In genomic region chr1:202349263-202349928, GRCh38 we compare ENCODE assay signal across 8 cellular contexts. TPM values are rescaled to one million over a fixed set of nuclear protein-coding genes. Genes with fewer than 3 reads are reported as not detected.
DNase-seq lines count a peak whose midpoint lies in the region; ATAC-seq, FAIRE-seq and TF ChIP-seq lines count a peak whose summit lies in the region.

No MANE protein-coding gene starts in this region.

- CTCF ChIA-PET in H1 (lab: Charles Lee; ENCODE audit: partially characterized antibody) = interaction anchor here (0.6 to 2.1 kb wide), 10 partner anchors 14 to 953 kb away, joined by 3 to 6 read pairs (median 4); no protein-coding TSS in a partner anchor

- H3K79me1 ChIP-seq in H1 (ENCODE audit: low read depth, low read length) = no peaks in the 10 kb centered on the region; the same call in 1 of the 2 replicates

- no peaks in the 10 kb centered on the region for H4K20me1 ChIP-seq in H1 (replicated peaks in 1 of 2; ENCODE audit: control insufficient read depth in 1 of 2, insufficient read depth in 2 of 2, low read length in 2 of 2)

- no peak overlapping the region for H4K91ac ChIP-seq in H1 (replicated peaks; ENCODE audit: insufficient read length, low read length)

- H3K23ac ChIP-seq in H1 (ENCODE audit: insufficient read length) = no peak overlapping the region

- FAIRE-seq in H1 (lab: Jason Lieb, UNC) = no peak

- TF ChIP-seq RAD21 in H1 (IDR thresholded peaks at IDR 0.05 in 1 of 2, conservative IDR thresholded peaks at IDR 0.05 in 1 of 2; ENCODE audit: low read depth in 2 of 2, low read length in 2 of 2) = no peak

- H3K27ac ChIP-seq in H1 (ENCODE audit: low read depth, low read length) (peak overlapping the region; percentile 46; the same call in 1 of the 2 replicates), urinary bladder (ENCODE audit: low read depth) (no peak overlapping the region)

- no peaks in the 10 kb centered on the region for H3K36me3 Mint-ChIP-seq in mesothelial cell of epicardium

- H3K4ac ChIP-seq in H1 (replicated peaks; ENCODE audit: insufficient read length, low read depth, low read length) = no peak overlapping the region

- TF ChIP-seq CTCF in H1 (IDR thresholded peaks at IDR 0.05; ENCODE audit: control extremely low read depth in 1 of 3, insufficient read depth in 1 of 3, low read depth in 1 of 3, low read length in 3 of 3) (no peak), mesothelial cell of epicardium (IDR thresholded peaks at IDR 0.05; ENCODE audit: unreplicated experiment) (no peak)

- WGBS in H1 (ENCODE audit: extremely low coverage in 1 of 2, insufficient coverage in 1 of 2, insufficient read length in 1 of 2, insufficient replicate concordance in 2 of 2, low coverage in 1 of 2, low lambda C conversion rate in 2 of 2, missing lambda C conversion rate in 1 of 2), 2 experiments = 22% methylated on average over 10 of the region's 10 CpGs; no CpG with 5 or more reads in 1 of the 2 experiments
- 8% methylated on average over 10 of the region's 10 CpGs for WGBS in urinary bladder

- H3K4me1 ChIP-seq in ES-I3 (ENCODE audit: insufficient read depth, low read length) (no peaks in the 10 kb centered on the region), H1 (replicated peaks in 1 of 4; ENCODE audit: control insufficient read depth in 3 of 4, insufficient read depth in 4 of 4, low read length in 3 of 4) (peaks cover 0 to 5% (median 0%) of the 10 kb centered on the region in 4 experiments; a peak in 1 of 7 replicates), urinary bladder (ENCODE audit: insufficient read depth) (peaks cover 1% of the 10 kb centered on the region)

- no peaks in the 10 kb centered on the region for H3K9me3 Mint-ChIP-seq in mesothelial cell of epicardium

- peak overlapping the region; percentile 5; the same call in 1 of the 2 replicates for H2AK5ac ChIP-seq in H1 (ENCODE audit: low read depth, low read length)

- TF ChIP-seq POLR2A in H1 (IDR thresholded peaks at IDR 0.05; ENCODE audit: control extremely low read depth in 1 of 2, low read depth in 2 of 2, low read length in 2 of 2) = 0 out of 3 replicates have a peak, but pooled peaks of 1 of the 2 experiments have one; percentile 5

- H3K9me3 ChIP-seq in ES-I3 (ENCODE audit: control insufficient read depth, insufficient read depth, low read length) (no peaks in the 10 kb centered on the region), H1 (ENCODE audit: insufficient read depth in 2 of 2, low read depth in 1 of 2, low read length in 1 of 2) (no peaks in the 10 kb centered on the region)

- H2BK12ac ChIP-seq in H1 (ENCODE audit: low read depth, low read length) = 0 out of 2 replicates have a peak overlapping the region, but pooled peaks have one; percentile 75

- no peaks in the 10 kb centered on the region for H3K27me3 ChIP-seq in H1 (replicated peaks in 1 of 4; ENCODE audit: control insufficient read depth in 3 of 4, extremely low read depth in 1 of 4, insufficient read depth in 3 of 4, low read length in 3 of 4)

- no peak overlapping the region for H4K5ac ChIP-seq in H1 (ENCODE audit: insufficient read length, low read depth, low read length)

- no peak overlapping the region for H2BK15ac ChIP-seq in H1 (ENCODE audit: low read length)

- 0 out of 2 replicates have a peak overlapping the region, but pooled peaks have one; percentile 52 for H2AFZ ChIP-seq in H1 (ENCODE audit: low read length)

- H3K9ac ChIP-seq in ES-I3 (ENCODE audit: low read depth, low read length) = peak overlapping the region; percentile 79
- peak overlapping the region; percentile 25 to 80 (median 75); a peak in 5 of 7 replicates for H3K9ac ChIP-seq in H1 (replicated peaks in 1 of 4; ENCODE audit: extremely low read depth in 1 of 4, low read depth in 3 of 4, low read length in 3 of 4)

- peak overlapping the region; percentile 76 to 94 (median 88) for H3K4me3 ChIP-seq in H1 (ENCODE audit: extremely low read depth in 1 of 4, insufficient read depth in 2 of 4, low read depth in 3 of 4, low read length in 4 of 4)
- peak overlapping the region; percentile 61 for H3K4me3 ChIP-seq in urinary bladder (ENCODE audit: low read depth, low read length)

- H3K79me2 ChIP-seq in H1 (ENCODE audit: control insufficient read depth in 1 of 2, insufficient read depth in 2 of 2, low read length in 2 of 2) = peaks cover 0 to 28% of the 10 kb centered on the region in 2 experiments; a peak in 3 of 4 replicates

- ATAC-seq in HG03342 (IDR thresholded peaks at IDR 0.05; ENCODE audit: unreplicated experiment) = peak; percentile 13
- ATAC-seq in HG03565 (IDR thresholded peaks at IDR 0.05; ENCODE audit: unreplicated experiment) = no peak
- no peak for ATAC-seq in GM18520 (IDR thresholded peaks at IDR 0.05; ENCODE audit: unreplicated experiment)

- no peak overlapping the region; the same call in 1 of the 2 replicates for H2BK5ac ChIP-seq in H1 (ENCODE audit: low read depth, low read length)

- H3K36me3 ChIP-seq in ES-I3 (ENCODE audit: insufficient read depth, low read length) = no peaks in the 10 kb centered on the region
- no peaks in the 10 kb centered on the region for H3K36me3 ChIP-seq in H1 (ENCODE audit: control insufficient read depth in 2 of 4, insufficient read depth in 4 of 4, low read length in 3 of 4)
- H3K36me3 ChIP-seq in urinary bladder (ENCODE audit: insufficient read depth) = no peaks in the 10 kb centered on the region

- no peak overlapping the region for H3K18ac ChIP-seq in H1 (ENCODE audit: extremely low read depth, low read length)

- H3K4me2 ChIP-seq in H1 (ENCODE audit: insufficient read depth in 1 of 2, low read depth in 2 of 2, low read length in 2 of 2) = peak overlapping the region; percentile 89 to 97

- no peak overlapping the region for H3K56ac ChIP-seq in H1 (replicated peaks; ENCODE audit: insufficient read length, low read depth, low read length)

- peaks cover 15% of the 10 kb centered on the region for H3K4me1 Mint-ChIP-seq in mesothelial cell of epicardium

- H2BK20ac ChIP-seq in H1 (ENCODE audit: low read length) = no peak overlapping the region

- H3K4me3 Mint-ChIP-seq in mesothelial cell of epicardium = peak overlapping the region; percentile 99

- H3K23me2 ChIP-seq in H1 (ENCODE audit: low read depth, low read length) = peaks cover 8% of the 10 kb centered on the region

- POLR2A ChIA-PET in H1 (lab: Charles Lee; ENCODE audit: partially characterized antibody) = interaction anchor here (0.7 to 2.1 kb wide), 4 partner anchors 10 to 18 kb away, joined by 3 to 6 read pairs (median 4); no protein-coding TSS in a partner anchor

- H3K27ac Mint-ChIP-seq in mesothelial cell of epicardium = peak overlapping the region; percentile 52

- no peak overlapping the region for H3K14ac ChIP-seq in H1 (ENCODE audit: insufficient read length)

- H3K27me3 Mint-ChIP-seq in mesothelial cell of epicardium (ENCODE audit: low read depth) = no peaks in the 10 kb centered on the region

- peak; percentile 39 for DNase-seq in SKM-1 treated with dmso at 0.1 percent for 144 hours (lab: John Stamatoyannopoulos, UW; ENCODE audit: unreplicated experiment)
- no peak for DNase-seq in H1 (ENCODE audit: low read depth in 1 of 2, low spot score in 2 of 2)
- no peak for DNase-seq in mesothelial cell of epicardium (ENCODE audit: low spot score in 2 of 2, unreplicated experiment in 2 of 2)

- H2BK120ac ChIP-seq in H1 (replicated peaks; ENCODE audit: low read depth, low read length) = no peak overlapping the region

- H4K8ac ChIP-seq in H1 (ENCODE audit: extremely low read depth, insufficient read depth, low read length) = no peak overlapping the region

- TF ChIP-seq EP300 in H1 (IDR thresholded peaks at IDR 0.05; ENCODE audit: borderline replicate concordance in 1 of 2, low read depth in 2 of 2, low read length in 2 of 2) = no peak

RNA-seq across cellular contexts. Expression of gene PPP1R12B, which starts 0.9 kb away (rescaled TPM):
- 14.4 and 18.7 TPM in 2 replicates for total RNA-seq in H1 (2021; fragmentation: NEBNext Ultra II Directional; extraction: Animal tissue kit (Norgen Biotek cat#: 25700))
- polyA plus RNA-seq in H1 (2011; rRNA removed) = 7.9 and 18.6 TPM in 2 replicates
- polyA plus RNA-seq in H1 (2011; cell fraction: cytosol; rRNA removed) = 14.3 TPM
- polyA plus RNA-seq in H1 (2011; cell fraction: nucleus; rRNA removed) = 38.3 TPM
- polyA plus RNA-seq in H1 (2012, experiment 1 of 2) = 3.3 to 5.6 TPM (median 4.9 TPM) in 4 replicates
- polyA plus RNA-seq in H1 (2012, experiment 2 of 2) = 0.33 TPM
- polyA plus RNA-seq in H1 (2013, experiment 1 of 2) = 6.8 TPM
- 6.5 TPM for polyA plus RNA-seq in H1 (2013, experiment 2 of 2)
- 67.6 and 75.2 TPM in 2 replicates for polyA minus RNA-seq in H1 (2011; rRNA and poly(A)+ RNA removed)
- polyA minus RNA-seq in H1 (2011; cell fraction: cytosol; rRNA and poly(A)+ RNA removed) = 9.8 TPM
- polyA minus RNA-seq in H1 (2011; cell fraction: nucleus; rRNA and poly(A)+ RNA removed) = 99.9 TPM
- 52.9 to 61.6 TPM (median 53.2 TPM) in 3 replicates for total RNA-seq in mesothelial cell of epicardium
- 352 TPM for total RNA-seq in urinary bladder
- 293 TPM for polyA plus RNA-seq in urinary bladder

RNA-seq across cellular contexts. Expression of gene UBE2T, which starts 7.7 kb away (rescaled TPM):
- 66.3 and 68.4 TPM in 2 replicates for total RNA-seq in H1 (2021; fragmentation: NEBNext Ultra II Directional; extraction: Animal tissue kit (Norgen Biotek cat#: 25700))
- polyA plus RNA-seq in H1 (2011; rRNA removed) (122 and 206 TPM in 2 replicates), urinary bladder (7.4 TPM)
- 132 TPM for polyA plus RNA-seq in H1 (2011; cell fraction: cytosol; rRNA removed)
- polyA plus RNA-seq in H1 (2011; cell fraction: nucleus; rRNA removed) = 61.1 TPM
- 86.5 to 123 TPM (median 91.2 TPM) in 4 replicates for polyA plus RNA-seq in H1 (2012, experiment 1 of 2)
- polyA plus RNA-seq in H1 (2012, experiment 2 of 2) = 54.8 TPM
- 95.9 TPM for polyA plus RNA-seq in H1 (2013, experiment 1 of 2)
- 98.8 TPM for polyA plus RNA-seq in H1 (2013, experiment 2 of 2)
- 88.9 and 96.7 TPM in 2 replicates for polyA minus RNA-seq in H1 (2011; rRNA and poly(A)+ RNA removed)
- polyA minus RNA-seq in H1 (2011; cell fraction: cytosol; rRNA and poly(A)+ RNA removed) = 26.8 TPM
- polyA minus RNA-seq in H1 (2011; cell fraction: nucleus; rRNA and poly(A)+ RNA removed) = 41.8 TPM
- total RNA-seq in mesothelial cell of epicardium (18.6 to 21.0 TPM (median 19.4 TPM) in 3 replicates), urinary bladder (23.7 TPM)
